In genomic region chr9:92974696-92975451, GRCh38 we compare ENCODE assay signal across 13 cellular contexts. TPM values are rescaled to one million over a fixed set of nuclear protein-coding genes. Genes with fewer than 3 reads are reported as not detected.
A peak's percentile ranks its signal among the peaks of the same experiment; 100 is the strongest.
DNase-seq lines count a peak whose midpoint lies in the region; ATAC-seq and TF ChIP-seq lines count a peak whose summit lies in the region.
"Had no signal": no experiment of that assay in that cellular context is flagged by ENCODE, and none has a peak within 500 bp of the region (broad histone marks: within the 10 kb centered on the region; RNA-seq: fewer than 3 reads in every experiment).

No MANE protein-coding gene starts in this region.

- no peak for TF ChIP-seq CTCF in upper lobe of left lung (IDR thresholded peaks at IDR 0.05)
- TF ChIP-seq CTCF in A673 (conservative IDR thresholded peaks at IDR 0.05; ENCODE audit: low read depth, low read length), result no peak
- TF ChIP-seq CTCF in colonic mucosa (IDR thresholded peaks at IDR 0.05), result no peak

- no TSS peak for BruUV-seq in A673 (replicated peaks; lab: Mats Ljungman, UMichigan)

- DNase-seq in activated T-cell treated with anti-CD3 and anti-CD28 coated beads, Interleukin-2, amount 50 U/mL, for 72 hours, result no peak
- no peak for DNase-seq in activated T-cell treated with anti-CD3 and anti-CD28 coated beads for 4 hours
- no peak for DNase-seq in activated T-helper 1 cell treated with anti-CD3 and anti-CD28 coated beads, Interleukin-12 subunit alpha, Interleukin-12 subunit beta, Interleukin-2, Interleukin-4 antibody, amounts not matched to agents 30 ng/mL and 10 ng/mL and 1 ng/mL, durations not matched to agents 14 hours and 24 hours and 36 hours (ENCODE audit: low spot score)
- peak; percentile 77 for DNase-seq in mesenteric fat pad (ENCODE audit: low spot score)
- no peak for DNase-seq in upper lobe of left lung
- no peak for DNase-seq in A673 (ENCODE audit: low spot score)
- DNase-seq in NCI-H2196 (lab: John Stamatoyannopoulos, UW; ENCODE audit: unreplicated experiment), result no peak
- DNase-seq in colonic mucosa, result no peak
- DNase-seq: dermis blood vessel endothelial cell, left ventricle myocardium inferior, NCI-H2081, NCI-H748 treated with DMSO at 0.1 percent for 48 hours had no signal

- POLR2A ChIA-PET in A673 (lab: Charles Lee; ENCODE audit: low non-redundant PET), result no interaction called here

- CTCF ChIA-PET in A673 (lab: Charles Lee), result no interaction called here

- H3K27me3 ChIP-seq in upper lobe of left lung, result no peaks in the 10 kb centered on the region
- no peaks in the 10 kb centered on the region for H3K27me3 ChIP-seq in A673 (replicated peaks; ENCODE audit: insufficient read depth, low read depth, low read length, poor library complexity)
- H3K27me3 ChIP-seq in colonic mucosa, result no peaks in the 10 kb centered on the region

- intact Hi-C loops in activated T-helper 1 cell treated with anti-CD3 and anti-CD28 coated beads, Interleukin-12 subunit alpha, Interleukin-12 subunit beta, Interleukin-2, Interleukin-4 antibody, amounts not matched to agents 30 ng/mL and 10 ng/mL and 1 ng/mL, durations not matched to agents 14 hours and 24 hours and 36 hours (cut with micrococcal nuclease), result no loop called here
- intact Hi-C loops in A673 (cut with micrococcal nuclease; ENCODE audit: unreplicated experiment), result no loop called here
- intact Hi-C loops in colonic mucosa (cut with DNase I), result no loop called here

- no peaks in the 10 kb centered on the region for H3K27me3 Mint-ChIP-seq in activated T-cell treated with anti-CD3 and anti-CD28 coated beads, Interleukin-2, amount 50 U/mL, for 72 hours (ENCODE audit: low read depth)
- no peaks in the 10 kb centered on the region for H3K27me3 Mint-ChIP-seq in activated T-helper 1 cell treated with anti-CD3 and anti-CD28 coated beads, Interleukin-12 subunit alpha, Interleukin-12 subunit beta, Interleukin-2, Interleukin-4 antibody, amounts not matched to agents 30 ng/mL and 10 ng/mL and 1 ng/mL, durations not matched to agents 14 hours and 24 hours and 36 hours (ENCODE audit: insufficient read depth)

- no peak overlapping the region for H3K9ac ChIP-seq in colonic mucosa (ENCODE audit: low read depth in 2 of 2, low read length in 2 of 2)

- no peak for TF ChIP-seq EP300 in upper lobe of left lung (IDR thresholded peaks at IDR 0.05)

- no peak overlapping the region for H3K4me3 ChIP-seq in upper lobe of left lung
- no peak overlapping the region for H3K4me3 ChIP-seq in A673 (ENCODE audit: low read depth, low read length, poor library complexity, severe bottlenecking)
- no peak overlapping the region for H3K4me3 ChIP-seq in colonic mucosa
- H3K4me3 ChIP-seq: left ventricle myocardium inferior had no signal

- H3K4me1 ChIP-seq in upper lobe of left lung (peaks cover 26 to 64% (median 34%) of the 10 kb centered on the region in 4 donors), A673 (ENCODE audit: insufficient read depth, low read length, poor library complexity, severe bottlenecking) (no peaks in the 10 kb centered on the region), colonic mucosa (no peaks in the 10 kb centered on the region)

- peak overlapping the region; percentile 1 to 68 (median 32) for H3K27ac ChIP-seq in upper lobe of left lung
- H3K27ac ChIP-seq in A673 (ENCODE audit: low read depth, low read length, poor library complexity, severe bottlenecking), result no peak overlapping the region
- no peak overlapping the region for H3K27ac ChIP-seq in colonic mucosa
- H3K27ac ChIP-seq: left ventricle myocardium inferior had no signal

- peaks cover 5 to 24% of the 10 kb centered on the region in 2 donors for H3K36me3 Mint-ChIP-seq in activated T-cell treated with anti-CD3 and anti-CD28 coated beads, Interleukin-2, amount 50 U/mL, for 72 hours (ENCODE audit: insufficient read depth in 2 of 2)
- H3K36me3 Mint-ChIP-seq in activated T-helper 1 cell treated with anti-CD3 and anti-CD28 coated beads, Interleukin-12 subunit alpha, Interleukin-12 subunit beta, Interleukin-2, Interleukin-4 antibody, amounts not matched to agents 30 ng/mL and 10 ng/mL and 1 ng/mL, durations not matched to agents 14 hours and 24 hours and 36 hours (ENCODE audit: low read depth), result peaks cover 45% of the 10 kb centered on the region

- peak overlapping the region; percentile 89 for H3K27ac Mint-ChIP-seq in activated T-cell treated with anti-CD3 and anti-CD28 coated beads, Interleukin-2, amount 50 U/mL, for 72 hours
- H3K27ac Mint-ChIP-seq in activated T-helper 1 cell treated with anti-CD3 and anti-CD28 coated beads, Interleukin-12 subunit alpha, Interleukin-12 subunit beta, Interleukin-2, Interleukin-4 antibody, amounts not matched to agents 30 ng/mL and 10 ng/mL and 1 ng/mL, durations not matched to agents 14 hours and 24 hours and 36 hours, result peak overlapping the region; percentile 23

- TF ChIP-seq POLR2A in upper lobe of left lung (IDR thresholded peaks at IDR 0.05), result no peak

- H3K4me3 Mint-ChIP-seq in activated T-cell treated with anti-CD3 and anti-CD28 coated beads, Interleukin-2, amount 50 U/mL, for 72 hours, result peak overlapping the region in 1 of 2 donors; percentile 17
- H3K4me3 Mint-ChIP-seq in activated T-helper 1 cell treated with anti-CD3 and anti-CD28 coated beads, Interleukin-12 subunit alpha, Interleukin-12 subunit beta, Interleukin-2, Interleukin-4 antibody, amounts not matched to agents 30 ng/mL and 10 ng/mL and 1 ng/mL, durations not matched to agents 14 hours and 24 hours and 36 hours, result no peak overlapping the region

- H3K9me3 Mint-ChIP-seq in activated T-cell treated with anti-CD3 and anti-CD28 coated beads, Interleukin-2, amount 50 U/mL, for 72 hours, result no peaks in the 10 kb centered on the region
- no peaks in the 10 kb centered on the region for H3K9me3 Mint-ChIP-seq in activated T-helper 1 cell treated with anti-CD3 and anti-CD28 coated beads, Interleukin-12 subunit alpha, Interleukin-12 subunit beta, Interleukin-2, Interleukin-4 antibody, amounts not matched to agents 30 ng/mL and 10 ng/mL and 1 ng/mL, durations not matched to agents 14 hours and 24 hours and 36 hours

- H3K9me3 ChIP-seq in upper lobe of left lung (no peaks in the 10 kb centered on the region), A673 (ENCODE audit: low read depth, low read length, poor library complexity, severe bottlenecking) (no peaks in the 10 kb centered on the region), colonic mucosa (no peaks in the 10 kb centered on the region)
- H3K9me3 ChIP-seq: left ventricle myocardium inferior had no signal

- no peak for ATAC-seq in activated T-cell treated with anti-CD3 and anti-CD28 coated beads, Interleukin-2, amount 50 U/mL, for 72 hours (replicated peaks in 1 of 2)
- peak in 1 of 2 donors; percentile 7 for ATAC-seq in upper lobe of left lung (ENCODE audit: low FRiP score in 2 of 2)

- peaks cover 87% of the 10 kb centered on the region for H3K4me1 Mint-ChIP-seq in activated T-cell treated with anti-CD3 and anti-CD28 coated beads, Interleukin-2, amount 50 U/mL, for 72 hours (ENCODE audit: low read depth)
- peaks cover 77% of the 10 kb centered on the region for H3K4me1 Mint-ChIP-seq in activated T-helper 1 cell treated with anti-CD3 and anti-CD28 coated beads, Interleukin-12 subunit alpha, Interleukin-12 subunit beta, Interleukin-2, Interleukin-4 antibody, amounts not matched to agents 30 ng/mL and 10 ng/mL and 1 ng/mL, durations not matched to agents 14 hours and 24 hours and 36 hours (ENCODE audit: low read depth)

- 87 to 90% methylated on average over 13 to 17 of the region's 17 CpGs for WGBS in upper lobe of left lung, 2 donors

- H3K36me3 ChIP-seq in upper lobe of left lung (peaks cover 0 to 11% (median 9%) of the 10 kb centered on the region in 4 donors), A673 (ENCODE audit: insufficient read depth, low read length, poor library complexity, severe bottlenecking) (no peaks in the 10 kb centered on the region), colonic mucosa (no peaks in the 10 kb centered on the region)
- H3K36me3 ChIP-seq: left ventricle myocardium inferior had no signal

RNA-seq across cellular contexts. Expression of gene FGD3, which starts 27.6 kb away (rescaled TPM):
- 10 to 100 TPM; 66.2 to 72.9 TPM for total RNA-seq in activated T-cell treated with anti-CD3 and anti-CD28 coated beads, Interleukin-2, amount 50 U/mL, for 72 hours
- total RNA-seq in activated T-helper 1 cell treated with anti-CD3 and anti-CD28 coated beads, Interleukin-12 subunit alpha, Interleukin-12 subunit beta, Interleukin-2, Interleukin-4 antibody, amounts not matched to agents 30 ng/mL and 10 ng/mL and 1 ng/mL, durations not matched to agents 14 hours and 24 hours and 36 hours, result 43.9 and 44.0 TPM in 2 replicates
- total RNA-seq in mesenteric fat pad (9.8 TPM), upper lobe of left lung (10 to 100 TPM; 14.0 to 45.1 (median 22.3) TPM), A673 (2021) (0.09 and 0.17 TPM in 2 replicates), colonic mucosa (1 to 10 TPM; 1.8 to 2.3 TPM)
- total RNA-seq: MCF 10A had no signal

Comparison
In these comparisons a context has a peak if more than half of its experiments do, and no peak if none do; other contexts are left out.
1. H3K27ac ChIP-seq: peak in upper lobe of left lung (4 of 4); none in A673 (single experiment) and colonic mucosa (single experiment).